In the genomic region with DNA sequence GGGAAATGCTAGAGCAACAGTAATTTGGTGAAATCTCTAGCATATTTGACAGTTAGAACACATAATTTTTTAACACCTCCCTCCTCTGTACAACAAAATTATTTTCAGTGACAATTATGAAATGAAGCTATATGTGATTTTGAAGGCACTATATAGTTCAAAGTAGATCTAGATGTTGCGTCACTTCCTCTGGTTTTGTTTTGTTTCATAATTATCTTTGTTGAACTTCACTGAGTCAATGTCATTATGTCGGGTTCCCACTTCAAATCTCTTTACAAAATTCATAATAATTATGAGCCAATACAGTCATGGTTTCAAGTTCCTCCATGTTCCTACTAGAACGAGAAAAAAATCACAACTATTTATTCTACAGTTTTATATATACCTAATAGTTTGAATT, we compare ENCODE assay signal across 1 cellular context.
TF ChIP-seq lines count a peak whose summit lies in the region.

No MANE protein-coding gene starts in this region.

TF ChIP-seq in K562, 482 proteins besides CTCF, POLR2A, EP300 and RAD21 (continued from another document):
- TF ChIP-seq, protein P1, sequence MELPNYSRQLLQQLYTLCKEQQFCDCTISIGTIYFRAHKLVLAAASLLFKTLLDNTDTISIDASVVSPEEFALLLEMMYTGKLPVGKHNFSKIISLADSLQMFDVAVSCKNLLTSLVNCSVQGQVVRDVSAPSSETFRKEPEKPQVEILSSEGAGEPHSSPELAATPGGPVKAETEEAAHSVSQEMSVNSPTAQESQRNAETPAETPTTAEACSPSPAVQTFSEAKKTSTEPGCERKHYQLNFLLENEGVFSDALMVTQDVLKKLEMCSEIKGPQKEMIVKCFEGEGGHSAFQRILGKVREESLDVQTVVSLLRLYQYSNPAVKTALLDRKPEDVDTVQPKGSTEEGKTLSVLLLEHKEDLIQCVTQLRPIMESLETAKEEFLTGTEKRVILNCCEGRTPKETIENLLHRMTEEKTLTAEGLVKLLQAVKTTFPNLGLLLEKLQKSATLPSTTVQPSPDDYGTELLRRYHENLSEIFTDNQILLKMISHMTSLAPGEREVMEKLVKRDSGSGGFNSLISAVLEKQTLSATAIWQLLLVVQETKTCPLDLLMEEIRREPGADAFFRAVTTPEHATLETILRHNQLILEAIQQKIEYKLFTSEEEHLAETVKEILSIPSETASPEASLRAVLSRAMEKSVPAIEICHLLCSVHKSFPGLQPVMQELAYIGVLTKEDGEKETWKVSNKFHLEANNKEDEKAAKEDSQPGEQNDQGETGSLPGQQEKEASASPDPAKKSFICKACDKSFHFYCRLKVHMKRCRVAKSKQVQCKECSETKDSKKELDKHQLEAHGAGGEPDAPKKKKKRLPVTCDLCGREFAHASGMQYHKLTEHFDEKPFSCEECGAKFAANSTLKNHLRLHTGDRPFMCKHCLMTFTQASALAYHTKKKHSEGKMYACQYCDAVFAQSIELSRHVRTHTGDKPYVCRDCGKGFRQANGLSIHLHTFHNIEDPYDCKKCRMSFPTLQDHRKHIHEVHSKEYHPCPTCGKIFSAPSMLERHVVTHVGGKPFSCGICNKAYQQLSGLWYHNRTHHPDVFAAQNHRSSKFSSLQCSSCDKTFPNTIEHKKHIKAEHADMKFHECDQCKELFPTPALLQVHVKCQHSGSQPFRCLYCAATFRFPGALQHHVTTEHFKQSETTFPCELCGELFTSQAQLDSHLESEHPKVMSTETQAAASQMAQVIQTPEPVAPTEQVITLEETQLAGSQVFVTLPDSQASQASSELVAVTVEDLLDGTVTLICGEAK (IDR thresholded peaks at IDR 0.05) = no peak
- TF ChIP-seq, protein P1 (CRISPR knock-in tag; IDR thresholded peaks at IDR 0.05) = no peak
- no peak for TF ChIP-seq CXXC5 (CRISPR knock-in tag; IDR thresholded peaks at IDR 0.05)
- TF ChIP-seq, protein P2, sequence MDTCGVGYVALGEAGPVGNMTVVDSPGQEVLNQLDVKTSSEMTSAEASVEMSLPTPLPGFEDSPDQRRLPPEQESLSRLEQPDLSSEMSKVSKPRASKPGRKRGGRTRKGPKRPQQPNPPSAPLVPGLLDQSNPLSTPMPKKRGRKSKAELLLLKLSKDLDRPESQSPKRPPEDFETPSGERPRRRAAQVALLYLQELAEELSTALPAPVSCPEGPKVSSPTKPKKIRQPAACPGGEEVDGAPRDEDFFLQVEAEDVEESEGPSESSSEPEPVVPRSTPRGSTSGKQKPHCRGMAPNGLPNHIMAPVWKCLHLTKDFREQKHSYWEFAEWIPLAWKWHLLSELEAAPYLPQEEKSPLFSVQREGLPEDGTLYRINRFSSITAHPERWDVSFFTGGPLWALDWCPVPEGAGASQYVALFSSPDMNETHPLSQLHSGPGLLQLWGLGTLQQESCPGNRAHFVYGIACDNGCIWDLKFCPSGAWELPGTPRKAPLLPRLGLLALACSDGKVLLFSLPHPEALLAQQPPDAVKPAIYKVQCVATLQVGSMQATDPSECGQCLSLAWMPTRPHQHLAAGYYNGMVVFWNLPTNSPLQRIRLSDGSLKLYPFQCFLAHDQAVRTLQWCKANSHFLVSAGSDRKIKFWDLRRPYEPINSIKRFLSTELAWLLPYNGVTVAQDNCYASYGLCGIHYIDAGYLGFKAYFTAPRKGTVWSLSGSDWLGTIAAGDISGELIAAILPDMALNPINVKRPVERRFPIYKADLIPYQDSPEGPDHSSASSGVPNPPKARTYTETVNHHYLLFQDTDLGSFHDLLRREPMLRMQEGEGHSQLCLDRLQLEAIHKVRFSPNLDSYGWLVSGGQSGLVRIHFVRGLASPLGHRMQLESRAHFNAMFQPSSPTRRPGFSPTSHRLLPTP (IDR thresholded peaks at IDR 0.05; ENCODE audit: borderline replicate concordance, extremely low read depth, insufficient read length) = no peak
- TF ChIP-seq TEAD1 (CRISPR knock-in tag; IDR thresholded peaks at IDR 0.05) = no peak
- TF ChIP-seq MTA3 (IDR thresholded peaks at IDR 0.05; ENCODE audit: borderline replicate concordance) = no peak
- no peak for TF ChIP-seq HNRNPUL1 (IDR thresholded peaks at IDR 0.05; ENCODE audit: low read length)
- no peak for TF ChIP-seq GTF2E2 (tag; IDR thresholded peaks at IDR 0.05)
- TF ChIP-seq HDAC8 (tag; IDR thresholded peaks at IDR 0.05) = no peak
- no peak for TF ChIP-seq OTX1 (CRISPR knock-in tag; IDR thresholded peaks at IDR 0.05)
- TF ChIP-seq, protein P3, sequence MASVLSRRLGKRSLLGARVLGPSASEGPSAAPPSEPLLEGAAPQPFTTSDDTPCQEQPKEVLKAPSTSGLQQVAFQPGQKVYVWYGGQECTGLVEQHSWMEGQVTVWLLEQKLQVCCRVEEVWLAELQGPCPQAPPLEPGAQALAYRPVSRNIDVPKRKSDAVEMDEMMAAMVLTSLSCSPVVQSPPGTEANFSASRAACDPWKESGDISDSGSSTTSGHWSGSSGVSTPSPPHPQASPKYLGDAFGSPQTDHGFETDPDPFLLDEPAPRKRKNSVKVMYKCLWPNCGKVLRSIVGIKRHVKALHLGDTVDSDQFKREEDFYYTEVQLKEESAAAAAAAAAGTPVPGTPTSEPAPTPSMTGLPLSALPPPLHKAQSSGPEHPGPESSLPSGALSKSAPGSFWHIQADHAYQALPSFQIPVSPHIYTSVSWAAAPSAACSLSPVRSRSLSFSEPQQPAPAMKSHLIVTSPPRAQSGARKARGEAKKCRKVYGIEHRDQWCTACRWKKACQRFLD (CRISPR knock-in tag; IDR thresholded peaks at IDR 0.05) = no peak
- no peak for TF ChIP-seq SIX5 (IDR thresholded peaks at IDR 0.05; ENCODE audit: borderline replicate concordance in 1 of 2, insufficient read depth in 1 of 2, low read depth in 1 of 2, low read length in 2 of 2)
- TF ChIP-seq TSC22D4 (tag; IDR thresholded peaks at IDR 0.05) = no peak
- TF ChIP-seq, protein P4, sequence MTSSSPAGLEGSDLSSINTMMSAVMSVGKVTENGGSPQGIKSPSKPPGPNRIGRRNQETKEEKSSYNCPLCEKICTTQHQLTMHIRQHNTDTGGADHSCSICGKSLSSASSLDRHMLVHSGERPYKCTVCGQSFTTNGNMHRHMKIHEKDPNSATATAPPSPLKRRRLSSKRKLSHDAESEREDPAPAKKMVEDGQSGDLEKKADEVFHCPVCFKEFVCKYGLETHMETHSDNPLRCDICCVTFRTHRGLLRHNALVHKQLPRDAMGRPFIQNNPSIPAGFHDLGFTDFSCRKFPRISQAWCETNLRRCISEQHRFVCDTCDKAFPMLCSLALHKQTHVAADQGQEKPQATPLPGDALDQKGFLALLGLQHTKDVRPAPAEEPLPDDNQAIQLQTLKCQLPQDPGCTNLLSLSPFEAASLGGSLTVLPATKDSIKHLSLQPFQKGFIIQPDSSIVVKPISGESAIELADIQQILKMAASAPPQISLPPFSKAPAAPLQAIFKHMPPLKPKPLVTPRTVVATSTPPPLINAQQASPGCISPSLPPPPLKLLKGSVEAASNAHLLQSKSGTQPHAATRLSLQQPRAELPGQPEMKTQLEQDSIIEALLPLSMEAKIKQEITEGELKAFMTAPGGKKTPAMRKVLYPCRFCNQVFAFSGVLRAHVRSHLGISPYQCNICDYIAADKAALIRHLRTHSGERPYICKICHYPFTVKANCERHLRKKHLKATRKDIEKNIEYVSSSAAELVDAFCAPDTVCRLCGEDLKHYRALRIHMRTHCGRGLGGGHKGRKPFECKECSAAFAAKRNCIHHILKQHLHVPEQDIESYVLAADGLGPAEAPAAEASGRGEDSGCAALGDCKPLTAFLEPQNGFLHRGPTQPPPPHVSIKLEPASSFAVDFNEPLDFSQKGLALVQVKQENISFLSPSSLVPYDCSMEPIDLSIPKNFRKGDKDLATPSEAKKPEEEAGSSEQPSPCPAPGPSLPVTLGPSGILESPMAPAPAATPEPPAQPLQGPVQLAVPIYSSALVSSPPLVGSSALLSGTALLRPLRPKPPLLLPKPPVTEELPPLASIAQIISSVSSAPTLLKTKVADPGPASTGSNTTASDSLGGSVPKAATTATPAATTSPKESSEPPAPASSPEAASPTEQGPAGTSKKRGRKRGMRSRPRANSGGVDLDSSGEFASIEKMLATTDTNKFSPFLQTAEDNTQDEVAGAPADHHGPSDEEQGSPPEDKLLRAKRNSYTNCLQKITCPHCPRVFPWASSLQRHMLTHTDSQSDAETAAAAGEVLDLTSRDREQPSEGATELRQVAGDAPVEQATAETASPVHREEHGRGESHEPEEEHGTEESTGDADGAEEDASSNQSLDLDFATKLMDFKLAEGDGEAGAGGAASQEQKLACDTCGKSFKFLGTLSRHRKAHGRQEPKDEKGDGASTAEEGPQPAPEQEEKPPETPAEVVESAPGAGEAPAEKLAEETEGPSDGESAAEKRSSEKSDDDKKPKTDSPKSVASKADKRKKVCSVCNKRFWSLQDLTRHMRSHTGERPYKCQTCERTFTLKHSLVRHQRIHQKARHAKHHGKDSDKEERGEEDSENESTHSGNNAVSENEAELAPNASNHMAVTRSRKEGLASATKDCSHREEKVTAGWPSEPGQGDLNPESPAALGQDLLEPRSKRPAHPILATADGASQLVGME (CRISPR knock-in tag; IDR thresholded peaks at IDR 0.05) = no peak
- no peak for TF ChIP-seq CEBPG (CRISPR knock-in tag; IDR thresholded peaks at IDR 0.05)
- TF ChIP-seq CEBPG (tag; conservative IDR thresholded peaks at IDR 0.05 in 1 of 2, IDR thresholded peaks at IDR 0.05 in 1 of 2) = peak; percentile 53 to 80; a peak in 3 of 4 replicates
- TF ChIP-seq EZH2 (IDR thresholded peaks at IDR 0.05; ENCODE audit: borderline replicate concordance, low read depth, low read length) = no peak
- TF ChIP-seq SRF (CRISPR knock-in tag; IDR thresholded peaks at IDR 0.05) = no peak
- no peak for TF ChIP-seq CBX3 (IDR thresholded peaks at IDR 0.05; ENCODE audit: borderline replicate concordance in 1 of 2, low read length in 2 of 2)
- no peak for TF ChIP-seq GATAD2A (IDR thresholded peaks at IDR 0.05)
- TF ChIP-seq ZNF311 (CRISPR knock-in tag; IDR thresholded peaks at IDR 0.05) = no peak
- TF ChIP-seq CEBPB (tag; IDR thresholded peaks at IDR 0.05) = peak; percentile 57; the same call in 1 of the 2 replicates
- TF ChIP-seq, protein P5, sequence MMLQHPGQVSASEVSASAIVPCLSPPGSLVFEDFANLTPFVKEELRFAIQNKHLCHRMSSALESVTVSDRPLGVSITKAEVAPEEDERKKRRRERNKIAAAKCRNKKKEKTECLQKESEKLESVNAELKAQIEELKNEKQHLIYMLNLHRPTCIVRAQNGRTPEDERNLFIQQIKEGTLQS (IDR thresholded peaks at IDR 0.05) = peak; percentile 33; the same call in 1 of the 2 replicates
- TF ChIP-seq, protein P5 (CRISPR knock-in tag; conservative IDR thresholded peaks at IDR 0.05) = no peak
- no peak for TF ChIP-seq RBM25 (IDR thresholded peaks at IDR 0.05; ENCODE audit: low read depth, low read length, severe bottlenecking)
